In the genomic region with DNA sequence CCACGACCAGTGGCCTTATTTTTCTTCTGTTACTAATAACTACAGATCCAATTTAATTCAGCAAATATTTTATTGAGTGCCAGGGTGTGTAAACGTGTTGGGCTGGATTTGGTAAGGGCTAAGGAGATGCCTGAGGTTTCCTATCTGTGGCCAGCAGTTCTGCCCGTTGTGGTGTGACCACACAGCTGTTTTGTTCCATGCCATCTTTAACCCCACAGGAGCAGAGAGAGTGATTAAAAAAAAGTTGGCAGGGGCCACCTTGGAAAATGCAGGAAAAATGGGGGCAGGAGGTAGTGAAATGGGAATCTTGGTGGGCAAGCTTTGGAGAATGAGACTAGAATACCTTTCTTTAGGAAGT, we compare ENCODE assay signal across 9 cellular contexts. TPM values are rescaled to one million over a fixed set of nuclear protein-coding genes. Genes with fewer than 3 reads are reported as not detected.
DNase-seq lines count a peak whose midpoint lies in the region; ATAC-seq, FAIRE-seq and TF ChIP-seq lines count a peak whose summit lies in the region.
"Had no signal": no experiment of that assay in that cellular context is flagged by ENCODE, and none has a peak within 500 bp of the region (broad histone marks: within the 10 kb centered on the region; RNA-seq: fewer than 3 reads in every experiment).

No MANE protein-coding gene starts in this region.

- H4K5ac ChIP-seq in H1 (ENCODE audit: insufficient read length, low read depth, low read length), result no peak overlapping the region

- H3K79me2 ChIP-seq in H1 (ENCODE audit: control insufficient read depth in 1 of 2, insufficient read depth in 2 of 2, low read length in 2 of 2), result no peaks in the 10 kb centered on the region

- H2BK5ac ChIP-seq in H1 (ENCODE audit: low read depth, low read length), result no peak overlapping the region

- no peak overlapping the region for H3K9ac ChIP-seq in H1 (replicated peaks in 1 of 4; ENCODE audit: extremely low read depth in 1 of 4, low read depth in 3 of 4, low read length in 3 of 4)

- CTCF ChIA-PET in H1 (lab: Charles Lee; ENCODE audit: partially characterized antibody), result interaction anchor here (0.7 to 0.9 kb wide), 5 partner anchors 10 to 171 kb away, joined by 3 to 8 read pairs (median 3); no protein-coding TSS in a partner anchor

- no peak for TF ChIP-seq RAD21 in H1 (IDR thresholded peaks at IDR 0.05 in 1 of 2, conservative IDR thresholded peaks at IDR 0.05 in 1 of 2; ENCODE audit: low read depth in 2 of 2, low read length in 2 of 2)

- ATAC-seq in upper lobe of left lung (ENCODE audit: low FRiP score in 2 of 2) (no peak), HG03432 (IDR thresholded peaks at IDR 0.05; ENCODE audit: unreplicated experiment) (no peak)

- no peak overlapping the region for H3K4ac ChIP-seq in H1 (replicated peaks; ENCODE audit: insufficient read length, low read depth, low read length)

- TF ChIP-seq POLR2A in H1 (IDR thresholded peaks at IDR 0.05; ENCODE audit: control extremely low read depth in 1 of 2, low read depth in 2 of 2, low read length in 2 of 2), result no peak
- no peak for TF ChIP-seq POLR2A in upper lobe of left lung (IDR thresholded peaks at IDR 0.05)

- H3K9me3 ChIP-seq in H1 (ENCODE audit: insufficient read depth in 2 of 2, low read depth in 1 of 2, low read length in 1 of 2) (no peaks in the 10 kb centered on the region), upper lobe of left lung (no peaks in the 10 kb centered on the region)

- TF ChIP-seq CTCF in H1 (IDR thresholded peaks at IDR 0.05; ENCODE audit: control extremely low read depth in 1 of 3, insufficient read depth in 1 of 3, low read depth in 1 of 3, low read length in 3 of 3) (no peak), upper lobe of left lung (IDR thresholded peaks at IDR 0.05) (no peak), GM10266 (IDR thresholded peaks at IDR 0.05; ENCODE audit: control insufficient read depth, insufficient read depth, low read depth, missing control alignments) (no peak)

- 73% methylated on average over 3 of the region's 3 CpGs; no CpG with 5 or more reads in 1 of the 2 experiments for WGBS in H1 (ENCODE audit: extremely low coverage in 1 of 2, insufficient coverage in 1 of 2, insufficient read length in 1 of 2, insufficient replicate concordance in 2 of 2, low coverage in 1 of 2, low lambda C conversion rate in 2 of 2, missing lambda C conversion rate in 1 of 2), 2 experiments
- 42 to 51% methylated on average over 3 of the region's 3 CpGs for WGBS in upper lobe of left lung, 2 donors

- FAIRE-seq in RCC 7860 (lab: Jason Lieb, UNC) (peak; percentile 75), H1 (lab: Jason Lieb, UNC) (no peak)
- FAIRE-seq: endometrium had no signal

- no peak overlapping the region for H4K91ac ChIP-seq in H1 (replicated peaks; ENCODE audit: insufficient read length, low read length)

- peak; percentile 6 for DNase-seq in activated gamma-delta T cell treated with Interleukin-2 at 50 U/mL for 16 hours
- DNase-seq in activated gamma-delta T cell (lab: John Stamatoyannopoulos, UW), result no peak
- peak; percentile 53 for DNase-seq in RCC 7860 (ENCODE audit: low spot score)
- DNase-seq in H1 (ENCODE audit: low read depth in 1 of 2, low spot score in 2 of 2), result no peak
- DNase-seq in upper lobe of left lung, result no peak
- DNase-seq in GM10266 (ENCODE audit: extremely low spot score), result no peak
- DNase-seq in NCI-H82 treated with DMSO at 0.1 percent for 48 hours (lab: John Stamatoyannopoulos, UW; ENCODE audit: unreplicated experiment), result no peak

- 0 out of 2 replicates have a peak overlapping the region, but pooled peaks have one; percentile 55 for H2BK12ac ChIP-seq in H1 (ENCODE audit: low read depth, low read length)

- H3K4me3 ChIP-seq in H1 (ENCODE audit: extremely low read depth in 1 of 4, insufficient read depth in 2 of 4, low read depth in 3 of 4, low read length in 4 of 4) (no peak overlapping the region), upper lobe of left lung (peak overlapping the region in 3 of 4 donors; percentile 5 to 43 (median 31))

- no peak overlapping the region for H2AFZ ChIP-seq in H1 (ENCODE audit: low read length)

- no peaks in the 10 kb centered on the region for H4K20me1 ChIP-seq in H1 (replicated peaks in 1 of 2; ENCODE audit: control insufficient read depth in 1 of 2, insufficient read depth in 2 of 2, low read length in 2 of 2)

- H3K27me3 ChIP-seq in H1 (replicated peaks in 1 of 4; ENCODE audit: control insufficient read depth in 3 of 4, extremely low read depth in 1 of 4, insufficient read depth in 3 of 4, low read length in 3 of 4), result peaks cover 0 to 9% (median 2%) of the 10 kb centered on the region in 4 experiments; a peak in 4 of 7 replicates
- no peaks in the 10 kb centered on the region for H3K27me3 ChIP-seq in upper lobe of left lung

- H3K36me3 ChIP-seq in H1 (ENCODE audit: control insufficient read depth in 2 of 4, insufficient read depth in 4 of 4, low read length in 3 of 4) (no peaks in the 10 kb centered on the region), upper lobe of left lung (no peaks in the 10 kb centered on the region)

- H3K79me1 ChIP-seq in H1 (ENCODE audit: low read depth, low read length), result no peaks in the 10 kb centered on the region

- no peak overlapping the region for H2BK120ac ChIP-seq in H1 (replicated peaks; ENCODE audit: low read depth, low read length)

- H3K4me1 ChIP-seq in H1 (replicated peaks in 1 of 4; ENCODE audit: control insufficient read depth in 3 of 4, insufficient read depth in 4 of 4, low read length in 3 of 4) (peaks cover 0 to 13% (median 0%) of the 10 kb centered on the region in 4 experiments; a peak in 3 of 7 replicates), upper lobe of left lung (peaks cover 4 to 23% (median 13%) of the 10 kb centered on the region in 4 donors)

- no peak overlapping the region for H3K56ac ChIP-seq in H1 (replicated peaks; ENCODE audit: insufficient read length, low read depth, low read length)

- H3K4me2 ChIP-seq in H1 (ENCODE audit: insufficient read depth in 1 of 2, low read depth in 2 of 2, low read length in 2 of 2), result no peak overlapping the region

- H3K27ac ChIP-seq in H1 (ENCODE audit: low read depth, low read length), result no peak overlapping the region
- peak overlapping the region; percentile 58 to 89 (median 67) for H3K27ac ChIP-seq in upper lobe of left lung

- H2BK20ac ChIP-seq in H1 (ENCODE audit: low read length), result no peak overlapping the region

- H3K14ac ChIP-seq in H1 (ENCODE audit: insufficient read length), result no peak overlapping the region

- TF ChIP-seq EP300 in H1 (IDR thresholded peaks at IDR 0.05; ENCODE audit: borderline replicate concordance in 1 of 2, low read depth in 2 of 2, low read length in 2 of 2) (no peak), upper lobe of left lung (IDR thresholded peaks at IDR 0.05) (no peak)

- POLR2A ChIA-PET in H1 (lab: Charles Lee; ENCODE audit: partially characterized antibody), result no interaction called here

- H3K18ac ChIP-seq in H1 (ENCODE audit: extremely low read depth, low read length), result no peak overlapping the region

- H2BK15ac ChIP-seq in H1 (ENCODE audit: low read length), result no peak overlapping the region

- no peak overlapping the region for H2AK5ac ChIP-seq in H1 (ENCODE audit: low read depth, low read length)

- no peak overlapping the region for H3K23ac ChIP-seq in H1 (ENCODE audit: insufficient read length)

- peaks cover 4% of the 10 kb centered on the region; the same call in 1 of the 2 replicates for H3K23me2 ChIP-seq in H1 (ENCODE audit: low read depth, low read length)

- H4K8ac ChIP-seq in H1 (ENCODE audit: extremely low read depth, insufficient read depth, low read length), result no peak overlapping the region

TF ChIP-seq in H1, 55 proteins besides CTCF, POLR2A, EP300 and RAD21:
- no peak for TF ChIP-seq CREB1 (IDR thresholded peaks at IDR 0.05)
- TF ChIP-seq, protein P1, sequence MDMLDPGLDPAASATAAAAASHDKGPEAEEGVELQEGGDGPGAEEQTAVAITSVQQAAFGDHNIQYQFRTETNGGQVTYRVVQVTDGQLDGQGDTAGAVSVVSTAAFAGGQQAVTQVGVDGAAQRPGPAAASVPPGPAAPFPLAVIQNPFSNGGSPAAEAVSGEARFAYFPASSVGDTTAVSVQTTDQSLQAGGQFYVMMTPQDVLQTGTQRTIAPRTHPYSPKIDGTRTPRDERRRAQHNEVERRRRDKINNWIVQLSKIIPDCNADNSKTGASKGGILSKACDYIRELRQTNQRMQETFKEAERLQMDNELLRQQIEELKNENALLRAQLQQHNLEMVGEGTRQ (IDR thresholded peaks at IDR 0.05; ENCODE audit: low read length), result no peak
- TF ChIP-seq, protein P2, sequence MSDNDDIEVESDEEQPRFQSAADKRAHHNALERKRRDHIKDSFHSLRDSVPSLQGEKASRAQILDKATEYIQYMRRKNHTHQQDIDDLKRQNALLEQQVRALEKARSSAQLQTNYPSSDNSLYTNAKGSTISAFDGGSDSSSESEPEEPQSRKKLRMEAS (IDR thresholded peaks at IDR 0.05), result no peak
- TF ChIP-seq SRF (IDR thresholded peaks at IDR 0.05; ENCODE audit: low read depth, low read length), result no peak
- TF ChIP-seq HDAC2 (IDR thresholded peaks at IDR 0.05; ENCODE audit: borderline replicate concordance in 1 of 2, low read depth in 2 of 2, low read length in 2 of 2), result no peak
- no peak for TF ChIP-seq HDAC6 (IDR thresholded peaks at IDR 0.05; ENCODE audit: low read depth, low read length)
- no peak for TF ChIP-seq SIRT6 (IDR thresholded peaks at IDR 0.05; ENCODE audit: low read length)
- no peak for TF ChIP-seq RFX5 (IDR thresholded peaks at IDR 0.05; ENCODE audit: borderline replicate concordance, low read depth, low read length)
- TF ChIP-seq POLR2AphosphoS5 (IDR thresholded peaks at IDR 0.05; ENCODE audit: low read depth, low read length), result no peak
- no peak for TF ChIP-seq TAF1 (IDR thresholded peaks at IDR 0.05; ENCODE audit: low read depth, low read length)
- TF ChIP-seq YY1 (IDR thresholded peaks at IDR 0.05; ENCODE audit: low read depth, low read length), result no peak
- no peak for TF ChIP-seq CEBPB (IDR thresholded peaks at IDR 0.05; ENCODE audit: low read depth, low read length)
- TF ChIP-seq FOSL1 (IDR thresholded peaks at IDR 0.05; ENCODE audit: insufficient read depth, low read depth, low read length), result no peak
- TF ChIP-seq PHF8 (conservative IDR thresholded peaks at IDR 0.05; ENCODE audit: low read depth, low read length), result no peak

RNA-seq across cellular contexts. Expression of a gene that starts 1.1 kb away (rescaled TPM):
- 0.80 and 1.1 TPM in 2 replicates for total RNA-seq in H1 (2021; fragmentation: NEBNext Ultra II Directional; extraction: Animal tissue kit (Norgen Biotek cat#: 25700))
- polyA plus RNA-seq in H1 (2011; rRNA removed), result 0.98 and 1.7 TPM in 2 replicates
- polyA plus RNA-seq in H1 (2011; cell fraction: cytosol; rRNA removed), result 1.2 TPM
- polyA plus RNA-seq in H1 (2011; cell fraction: nucleus; rRNA removed), result 0.31 TPM
- polyA plus RNA-seq in H1 (2012, experiment 1 of 2), result 0.62 to 0.93 TPM (median 0.78 TPM) in 3 of 4 replicates, not detected in the other
- polyA plus RNA-seq in H1 (2012, experiment 2 of 2), result 0.75 TPM
- polyA plus RNA-seq in H1 (2013, experiment 1 of 2), result 0.71 TPM
- 0.59 TPM for polyA plus RNA-seq in H1 (2013, experiment 2 of 2)
- 0.95 and 1.6 TPM in 2 replicates for polyA minus RNA-seq in H1 (2011; rRNA and poly(A)+ RNA removed)
- not detected for polyA minus RNA-seq in H1 (2011; cell fraction: cytosol; rRNA and poly(A)+ RNA removed)
- 0.90 TPM for polyA minus RNA-seq in H1 (2011; cell fraction: nucleus; rRNA and poly(A)+ RNA removed)
- 100 to 1,000 TPM in 1 of 6 donors, 10 to 100 TPM in 5; 28.3 to 184 (median 81.2) TPM for total RNA-seq in upper lobe of left lung

Comparison
In these comparisons a context has a peak if more than half of its experiments do, and no peak if none do; other contexts are left out.
1. DNase-seq: peak in activated gamma-delta T cell treated with Interleukin-2 at 50 U/mL for 16 hours (single experiment) and RCC 7860 (single experiment); none in activated gamma-delta T cell (single experiment), H1 (0 of 2), upper lobe of left lung (0 of 2), GM10266 (single experiment) and NCI-H82 treated with DMSO at 0.1 percent for 48 hours (single experiment).
2. H3K4me3 ChIP-seq: peak in upper lobe of left lung (3 of 4); none in H1 (0 of 4).
3. RNA of a gene that starts 1.1 kb away (total RNA-seq): 28.3 to 184 TPM in upper lobe of left lung; 0.80 to 1.1 TPM in H1; every median in the first group is over 10 times any median in the second.